Comparison of ENCODE assay signal across 1 cellular context in genomic region chr4:182536221-182536620, GRCh38.
TF ChIP-seq lines count a peak whose summit lies in the region.

No MANE protein-coding gene starts in this region.

TF ChIP-seq in GM23338, 12 proteins besides CTCF, POLR2A, EP300 and RAD21:
- peak; percentile 77; the same call in 1 of the 2 replicates for TF ChIP-seq ZNF462 (CRISPR knock-in tag; IDR thresholded peaks at IDR 0.05)
- TF ChIP-seq ETS1 (IDR thresholded peaks at IDR 0.05): no peak
- TF ChIP-seq NANOG (IDR thresholded peaks at IDR 0.05; ENCODE audit: borderline replicate concordance): peak; percentile 38; the same call in 1 of the 2 replicates
- no peak for TF ChIP-seq JUNB (IDR thresholded peaks at IDR 0.05; ENCODE audit: unreplicated experiment)
- no peak for TF ChIP-seq EZH2phosphoT487 (IDR thresholded peaks at IDR 0.05; ENCODE audit: unreplicated experiment)
